ENCODE assay signal across 20 cellular contexts in genomic region chr1:214524824-214525223, GRCh38. TPM values are rescaled to one million over a fixed set of nuclear protein-coding genes. Genes with fewer than 3 reads are reported as not detected.
A peak's percentile ranks its signal among the peaks of the same experiment; 100 is the strongest.
DNase-seq lines count a peak whose midpoint lies in the region; ATAC-seq and TF ChIP-seq lines count a peak whose summit lies in the region.
"Had no signal": no experiment of that assay in that cellular context is flagged by ENCODE, and none has a peak within 500 bp of the region (broad histone marks: within the 10 kb centered on the region; RNA-seq: fewer than 3 reads in every experiment).

No MANE protein-coding gene starts in this region.

- H3K4me1 ChIP-seq in trophoblast cell (ENCODE audit: control insufficient read depth in 1 of 2, insufficient read depth in 2 of 2, low read length in 2 of 2): peaks cover 6 to 18% of the 10 kb centered on the region in 2 experiments
- H3K4me1 ChIP-seq: BE2C had no signal

- H4K12ac ChIP-seq in trophoblast cell (ENCODE audit: low read depth, low read length): no peak overlapping the region

- H3K9me3 ChIP-seq in trophoblast cell (ENCODE audit: insufficient read depth, low read depth, low read length): no peaks in the 10 kb centered on the region
- H3K9me3 ChIP-seq: BE2C, suprapubic skin had no signal

- H3K9ac ChIP-seq in trophoblast cell (ENCODE audit: low read length): no peak overlapping the region

- H2BK5ac ChIP-seq in trophoblast cell (ENCODE audit: low read depth, low read length, poor library complexity): no peak overlapping the region

- H3K4me3 Mint-ChIP-seq in chondrocyte (ENCODE audit: unreplicated experiment): no peak overlapping the region

- peaks cover 2% of the 10 kb centered on the region for H3K36me3 Mint-ChIP-seq in chondrocyte (ENCODE audit: low read depth)

- H3K23ac ChIP-seq in trophoblast cell (ENCODE audit: low read length): no peak overlapping the region

- no peak overlapping the region for H3K4me3 ChIP-seq in trophoblast cell (ENCODE audit: low read depth, low read length)
- H3K4me3 ChIP-seq: suprapubic skin had no signal

- H3K4ac ChIP-seq in trophoblast cell (ENCODE audit: low read depth, low read length): peak overlapping the region; percentile 72

- no peak overlapping the region for H2AFZ ChIP-seq in trophoblast cell (ENCODE audit: insufficient read depth, low read length, poor library complexity)

- no peak overlapping the region for H3K14ac ChIP-seq in trophoblast cell (ENCODE audit: low read length)

- no peak overlapping the region for H2BK120ac ChIP-seq in trophoblast cell (ENCODE audit: insufficient read depth, low read length, poor library complexity)

- H3K4me1 Mint-ChIP-seq in chondrocyte (ENCODE audit: low read depth): peaks cover 74% of the 10 kb centered on the region

- H3K18ac ChIP-seq in trophoblast cell (ENCODE audit: low read length): no peak overlapping the region

- no peak overlapping the region for H3K27ac ChIP-seq in trophoblast cell (ENCODE audit: low read depth, low read length)
- H3K27ac ChIP-seq: suprapubic skin had no signal

- no peak overlapping the region for H2AK5ac ChIP-seq in trophoblast cell (ENCODE audit: low read length)

- H3K27me3 Mint-ChIP-seq in chondrocyte (ENCODE audit: low read depth): no peaks in the 10 kb centered on the region

- peak overlapping the region; percentile 62 for H3K27ac Mint-ChIP-seq in chondrocyte (ENCODE audit: unreplicated experiment)

- no peaks in the 10 kb centered on the region for H3K9me3 Mint-ChIP-seq in chondrocyte (ENCODE audit: low read depth)

- WGBS in trophoblast cell (ENCODE audit: extremely low coverage, insufficient coverage, insufficient read length): no CpG with 5 or more reads among the region's 2 CpGs

- no peaks in the 10 kb centered on the region for H3K36me3 ChIP-seq in trophoblast cell (ENCODE audit: control insufficient read depth in 1 of 2, insufficient read depth in 2 of 2, low read length in 2 of 2)
- H3K36me3 ChIP-seq: BE2C, suprapubic skin had no signal

- no peak overlapping the region for H4K91ac ChIP-seq in trophoblast cell (ENCODE audit: low read depth, low read length)

- peaks cover 14% of the 10 kb centered on the region for H3K79me2 ChIP-seq in trophoblast cell (ENCODE audit: control insufficient read depth, insufficient read depth, low read length, poor library complexity)

- TF ChIP-seq CTCF in chondrocyte (IDR thresholded peaks at IDR 0.05): no peak

- no peak overlapping the region for H2BK12ac ChIP-seq in trophoblast cell (ENCODE audit: low read length)

- H3K79me1 ChIP-seq in trophoblast cell (ENCODE audit: low read length): peaks cover 2% of the 10 kb centered on the region

- no peak overlapping the region for H4K8ac ChIP-seq in trophoblast cell (ENCODE audit: low read depth, low read length)

- no peak overlapping the region for H3K4me2 ChIP-seq in trophoblast cell (ENCODE audit: low read length)

- DNase-seq in Daoy (ENCODE audit: low read depth): peak; percentile 21
- peak; percentile 43 for DNase-seq in LHCN-M2 (ENCODE audit: low read depth)
- DNase-seq in chondrocyte (ENCODE audit: low spot score): no peak
- no peak for DNase-seq in trophoblast cell
- DNase-seq in hippocampal formation (lab: John Stamatoyannopoulos, UW): no peak
- DNase-seq in SKM-1 (lab: John Stamatoyannopoulos, UW; ENCODE audit: unreplicated experiment): no peak
- DNase-seq in NCI-H526 (lab: John Stamatoyannopoulos, UW): no peak
- DNase-seq: activated CD4-positive, alpha-beta T cell treated with anti-CD3 and anti-CD28 coated beads for 4 hours; activated CD8-positive, alpha-beta memory T cell treated with anti-CD3 and anti-CD28 coated beads, Interleukin-2, amount 50 U/mL, for 48 hours; activated naive CD4-positive, alpha-beta T cell treated with Interleukin-2 at 50 U/mL for 16 hours; BE2C; DMS53; mesendoderm; NCI-H1417; NCI-H2227 treated with DMSO at 0.1 percent for 48 hours; right cardiac atrium; SHP77; stimulated activated CD4-positive, alpha-beta T cell treated with anti-CD3 and anti-CD28 coated beads, Interleukin-4, amount 100 ng/mL, for 1 hour had no signal

- no peaks in the 10 kb centered on the region for H3K27me3 ChIP-seq in trophoblast cell (ENCODE audit: insufficient read depth, low read length)
- H3K27me3 ChIP-seq: suprapubic skin had no signal

- ATAC-seq in HG03342 (IDR thresholded peaks at IDR 0.05; ENCODE audit: unreplicated experiment): no peak
- ATAC-seq: right cardiac atrium had no signal

RNA-seq across cellular contexts. Expression of gene PTPN14, which starts 26.6 kb away (rescaled TPM):
- 16.5 and 23.5 TPM in 2 replicates for total RNA-seq in Daoy (2014; rRNA removed; shearing (Covaris generic))
- total RNA-seq in LHCN-M2 (2014; rRNA removed): 40.1 and 47.7 TPM in 2 replicates
- 28.2 TPM for polyA plus RNA-seq in LHCN-M2 (2012)
- total RNA-seq in chondrocyte: 125 to 174 TPM (median 136 TPM) in 3 replicates
- 40.3 and 40.4 TPM in 2 replicates for polyA plus RNA-seq in trophoblast cell (2013)

Comparison
In these comparisons a context has a peak if more than half of its experiments do, and no peak if none do; other contexts are left out.
1. DNase-seq: peak in Daoy (single experiment) and LHCN-M2 (single experiment); none in chondrocyte (single experiment), trophoblast cell (0 of 2), hippocampal formation (0 of 2), SKM-1 (single experiment) and NCI-H526 (0 of 2).